Comparison of ENCODE assay signal across 8 cellular contexts in the genomic region with DNA sequence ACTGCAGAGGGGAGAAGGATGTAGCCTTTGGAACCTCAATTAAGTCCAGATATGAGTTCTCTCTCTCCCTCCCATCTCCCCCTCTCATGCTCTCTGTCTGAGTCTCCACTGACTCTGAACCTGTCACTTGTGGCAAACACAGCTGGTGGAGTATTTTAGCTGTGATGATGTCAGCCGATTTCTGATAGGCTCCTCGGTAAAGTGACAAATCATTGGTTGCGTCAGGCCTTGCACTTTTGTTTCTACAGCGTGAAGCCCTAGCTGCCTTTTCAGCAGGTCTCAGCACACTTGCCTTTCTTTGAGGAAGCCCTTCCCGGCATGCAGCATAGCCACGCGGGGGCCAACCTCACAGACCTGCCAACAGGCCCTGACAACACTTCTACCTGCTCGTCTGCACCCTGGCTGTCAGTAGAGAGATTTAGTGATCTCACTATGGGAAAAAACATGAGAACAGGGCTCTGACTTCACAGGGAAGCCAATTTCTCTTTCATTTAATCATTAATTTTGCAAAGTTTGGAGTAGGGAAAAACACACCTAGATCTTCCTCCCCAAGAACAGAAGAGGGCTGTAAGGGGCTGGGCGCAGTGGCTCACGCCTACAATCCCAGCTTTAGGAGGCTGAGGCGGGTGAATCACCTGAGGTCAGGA.
DNase-seq lines count a peak whose midpoint lies in the region; ATAC-seq and TF ChIP-seq lines count a peak whose summit lies in the region.

No MANE protein-coding gene starts in this region.

- H3K27ac Mint-ChIP-seq in CD8-positive, alpha-beta T cell, result peak overlapping the region; percentile 94
- H3K27ac Mint-ChIP-seq in activated naive CD8-positive, alpha-beta T cell, result peak overlapping the region; percentile 97

- CTCF ChIA-PET in CD8-positive, alpha-beta T cell (lab: Charles Lee), result interaction anchor here (0.7 to 12.9 kb wide), 3 partner anchors 9 to 87 kb away, joined by 3 to 168 read pairs (median 3); no protein-coding TSS in a partner anchor

- no peaks in the 10 kb centered on the region for H3K36me3 ChIP-seq in CD8-positive, alpha-beta T cell (ENCODE audit: insufficient read depth, low read length)

- H3K4me3 ChIP-seq in CD8-positive, alpha-beta T cell (ENCODE audit: low read depth, low read length), result no peak overlapping the region

- H3K27me3 ChIP-seq in CD8-positive, alpha-beta T cell (ENCODE audit: insufficient read depth, low read length), result no peaks in the 10 kb centered on the region

- H3K36me3 Mint-ChIP-seq in CD8-positive, alpha-beta T cell, result peaks cover 22% of the 10 kb centered on the region
- H3K36me3 Mint-ChIP-seq in activated naive CD8-positive, alpha-beta T cell, result peaks cover 17% of the 10 kb centered on the region

- ATAC-seq in CD8-positive, alpha-beta T cell, result peak; percentile 76
- ATAC-seq in GM19468 (IDR thresholded peaks at IDR 0.05; ENCODE audit: extremely low read depth, unreplicated experiment) (peak; percentile 80), HG03575 (IDR thresholded peaks at IDR 0.05; ENCODE audit: extremely low read depth, insufficient number of reproducible peaks, low FRiP score, unreplicated experiment) (peak; percentile 49)

- TF ChIP-seq CTCF in CD8-positive, alpha-beta T cell (IDR thresholded peaks at IDR 0.05), result no peak

- POLR2A ChIA-PET in CD8-positive, alpha-beta T cell (lab: Charles Lee), result interaction anchor here (1.2 to 2.4 kb wide), 3 partner anchors 9 to 441 kb away, joined by 4 to 7 read pairs (median 5); a partner anchor contains a TSS

- intact Hi-C loops in CD8-positive, alpha-beta T cell (cut with DNase I, micrococcal nuclease), result loop anchor here (5.0 to 10.0 kb wide), 8 partner anchors 85 to 1942 kb away; a partner anchor contains a TSS

- H3K9me3 ChIP-seq in CD8-positive, alpha-beta T cell (ENCODE audit: low read length), result no peaks in the 10 kb centered on the region

- H3K27ac ChIP-seq in CD8-positive, alpha-beta T cell (ENCODE audit: low read depth, low read length), result peak overlapping the region; percentile 34

- no peaks in the 10 kb centered on the region for H3K9me3 Mint-ChIP-seq in CD8-positive, alpha-beta T cell
- no peaks in the 10 kb centered on the region for H3K9me3 Mint-ChIP-seq in activated naive CD8-positive, alpha-beta T cell (ENCODE audit: low read depth)

- peak overlapping the region; percentile 48 for H3K4me3 Mint-ChIP-seq in CD8-positive, alpha-beta T cell
- peak overlapping the region; percentile 62 for H3K4me3 Mint-ChIP-seq in activated naive CD8-positive, alpha-beta T cell

- peak; percentile 54 to 94 (median 73) for DNase-seq in CD8-positive, alpha-beta T cell
- peak; percentile 88 for DNase-seq in SIG-M5 treated with dmso at 0.1 percent for 504 hours (lab: John Stamatoyannopoulos, UW; ENCODE audit: unreplicated experiment)
- DNase-seq in iPS-NIHi11 (ENCODE audit: low spot score), result peak; percentile 42
- DNase-seq in stimulated activated CD4-positive, alpha-beta T cell treated with anti-CD3 and anti-CD28 coated beads, Interleukin-12 subunit alpha, Interleukin-12 subunit beta, amount 100 ng/mL, for 48 hours (ENCODE audit: low read depth in 2 of 3, low spot score in 1 of 3), result peak; percentile 49 to 77 (median 70)
- DNase-seq in OCI-M2 (lab: John Stamatoyannopoulos, UW; ENCODE audit: unreplicated experiment), result no peak

- H3K27me3 Mint-ChIP-seq in CD8-positive, alpha-beta T cell (ENCODE audit: low read depth), result no peaks in the 10 kb centered on the region
- no peaks in the 10 kb centered on the region for H3K27me3 Mint-ChIP-seq in activated naive CD8-positive, alpha-beta T cell

- H3K4me1 ChIP-seq in CD8-positive, alpha-beta T cell (ENCODE audit: insufficient read depth, low read length), result peaks cover 63% of the 10 kb centered on the region

- peaks cover 78% of the 10 kb centered on the region for H3K4me1 Mint-ChIP-seq in CD8-positive, alpha-beta T cell (ENCODE audit: low read depth)
- peaks cover 76% of the 10 kb centered on the region for H3K4me1 Mint-ChIP-seq in activated naive CD8-positive, alpha-beta T cell (ENCODE audit: low read depth)
